Comparison of ENCODE assay signal across 8 cellular contexts in the genomic region with DNA sequence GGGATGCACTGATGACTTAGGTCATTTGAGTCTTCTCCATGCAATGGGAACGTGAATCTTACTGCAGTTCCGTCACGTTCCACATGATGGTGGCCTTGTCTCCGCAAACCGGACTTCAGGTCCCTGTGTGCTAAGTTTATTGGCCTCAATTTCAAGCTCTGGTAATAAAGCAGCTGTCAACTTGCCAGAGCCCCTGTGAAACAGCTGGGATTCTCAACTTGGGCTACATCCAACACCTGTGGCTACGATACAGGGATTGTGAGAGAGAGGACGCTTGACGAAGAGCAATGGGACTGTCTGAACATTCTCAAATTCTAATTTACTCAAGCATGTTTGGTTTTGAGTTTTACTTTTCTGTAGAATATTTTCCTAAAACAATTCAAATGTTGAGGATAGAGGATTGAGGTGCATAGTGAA.
A peak's percentile ranks its signal among the peaks of the same experiment; 100 is the strongest.
DNase-seq lines count a peak whose midpoint lies in the region; ATAC-seq and TF ChIP-seq lines count a peak whose summit lies in the region.

No MANE protein-coding gene starts in this region.

- H3K4me2 ChIP-seq in osteoblast (ENCODE audit: insufficient read depth, low read length) = peak overlapping the region; percentile 29

- peaks cover 2% of the 10 kb centered on the region for H3K4me1 ChIP-seq in osteoblast (ENCODE audit: insufficient read depth, low read length)

- peak overlapping the region; percentile 78 for H2AFZ ChIP-seq in osteoblast (ENCODE audit: low read length)

- TF ChIP-seq POLR2A in NB4 (IDR thresholded peaks at IDR 0.05; ENCODE audit: extremely low read depth, insufficient read length) = no peak

- DNase-seq in DMS 273 (lab: John Stamatoyannopoulos, UW; ENCODE audit: unreplicated experiment) (peak; percentile 82), NB4 (ENCODE audit: low read depth) (peak; percentile 70), SK-MEL-5 (ENCODE audit: low read depth, low spot score) (peak; percentile 84), fibroblast of pulmonary artery (ENCODE audit: low read depth) (peak; percentile 88), osteoblast (ENCODE audit: insufficient read length, low spot score, missing footprints) (no peak), NCI-H1694 treated with DMSO at 0.1 percent for 48 hours (lab: John Stamatoyannopoulos, UW) (no peak)

- H4K20me1 ChIP-seq in osteoblast (ENCODE audit: insufficient read depth, low read length) = no peaks in the 10 kb centered on the region

- H3K27me3 ChIP-seq in osteoblast (ENCODE audit: insufficient read depth, low read length) = no peaks in the 10 kb centered on the region

- H3K27ac ChIP-seq in osteoblast (ENCODE audit: low read depth, low read length) = no peak overlapping the region

- H3K36me3 ChIP-seq in osteoblast (ENCODE audit: insufficient read depth, low read length) = no peaks in the 10 kb centered on the region

- in situ Hi-C loops in SK-MEL-5 (cut with HindIII; ENCODE audit: low pct_unique_long_range_greater_than_20kb, low sequenced_read_pairs) = no loop called here

- no peaks in the 10 kb centered on the region for H3K79me2 ChIP-seq in osteoblast (ENCODE audit: insufficient read depth, low read length)

- peak; percentile 73 for TF ChIP-seq CTCF in NB4 (IDR thresholded peaks at IDR 0.05; ENCODE audit: low read depth, low read length)
- peak; percentile 90 for TF ChIP-seq CTCF in fibroblast of pulmonary artery (IDR thresholded peaks at IDR 0.05; ENCODE audit: low read length, missing control alignments)
- peak; percentile 89 for TF ChIP-seq CTCF in osteoblast (IDR thresholded peaks at IDR 0.05; ENCODE audit: extremely low read depth, low read depth, low read length)

- H3K9me3 ChIP-seq in osteoblast (ENCODE audit: low read depth, low read length) = no peaks in the 10 kb centered on the region

- ATAC-seq in GM19467 (IDR thresholded peaks at IDR 0.05; ENCODE audit: unreplicated experiment) (no peak), HG03378 (IDR thresholded peaks at IDR 0.05; ENCODE audit: unreplicated experiment) (no peak)

- no peak overlapping the region for H3K4me3 ChIP-seq in NB4 (ENCODE audit: low read depth, low read length)
- no peak overlapping the region for H3K4me3 ChIP-seq in fibroblast of pulmonary artery (replicated peaks; ENCODE audit: low read depth, low read length)
- H3K4me3 ChIP-seq in osteoblast (ENCODE audit: insufficient read depth, low read length) = no peak overlapping the region

Comparison
In these comparisons a context has a peak if more than half of its experiments do, and no peak if none do; other contexts are left out.
1. DNase-seq: peak in DMS 273 (single experiment), NB4 (single experiment), SK-MEL-5 (single experiment) and fibroblast of pulmonary artery (single experiment); none in osteoblast (single experiment) and NCI-H1694 treated with DMSO at 0.1 percent for 48 hours (single experiment).
2. Peak in every context shown above with its lines, with median percentiles within 50 percentile points of each other: CTCF ChIP-seq.